Comparison of ENCODE assay signal across 32 cellular contexts in genomic region chr19:50416034-50416814, GRCh38. TPM values are rescaled to one million over a fixed set of nuclear protein-coding genes. Genes with fewer than 3 reads are reported as not detected.
DNase-seq lines count a peak whose midpoint lies in the region; ATAC-seq, FAIRE-seq and TF ChIP-seq lines count a peak whose summit lies in the region.
"Had no signal": no experiment of that assay in that cellular context is flagged by ENCODE, and none has a peak within 500 bp of the region (broad histone marks: within the 10 kb centered on the region; RNA-seq: fewer than 3 reads in every experiment).

No MANE protein-coding gene starts in this region.

- no peak overlapping the region for H2AFZ ChIP-seq in K562 (ENCODE audit: low read depth, low read length)

- peak overlapping the region; percentile 92 for H3K4me3 ChIP-seq in DOHH2 (ENCODE audit: low read length)
- no peak overlapping the region for H3K4me3 ChIP-seq in K562
- peak overlapping the region; percentile 23 to 53 for H3K4me3 ChIP-seq in neutrophil (ENCODE audit: low read depth in 1 of 2, low read length in 1 of 2)
- H3K4me3 ChIP-seq: esophagus muscularis mucosa, pancreas, SJSA1, tibial artery had no signal

- no peaks in the 10 kb centered on the region for H3K9me1 ChIP-seq in K562 (ENCODE audit: control insufficient read depth, insufficient read depth, low read length)

- no peak for DNase-seq in K562 (ENCODE audit: extremely low read depth in 1 of 4, low spot score in 3 of 4)
- DNase-seq in cerebellar nuclear complex (lab: John Stamatoyannopoulos, UW) = no peak
- no peak for DNase-seq in HK-2 (ENCODE audit: unreplicated experiment)
- no peak for DNase-seq in NCI-H524 (lab: John Stamatoyannopoulos, UW)
- DNase-seq: activated CD4-positive, alpha-beta T cell treated with anti-CD3 and anti-CD28 coated beads for 4 hours; activated CD8-positive, alpha-beta memory T cell treated with anti-CD3 and anti-CD28 coated beads for 24 hours; activated gamma-delta T cell; activated T-cell treated with anti-CD3 and anti-CD28 coated beads, Interleukin-2, amount 50 U/mL, for 1 hour; foreskin melanocyte; immature natural killer cell; KG1; NK-92 treated with Interleukin-12 subunit alpha and Interleukin-12 subunit beta, amount 100 ng/mL, for 24 hours; stimulated activated CD4-positive, alpha-beta T cell treated with anti-CD3 and anti-CD28 coated beads, Interleukin-12 subunit alpha, Interleukin-12 subunit beta, amount 100 ng/mL, for 4 hours; stimulated activated CD4-positive, alpha-beta T cell treated with anti-CD3 and anti-CD28 coated beads, Interleukin-4, amount 100 ng/mL, for 4 hours; tibial artery had no signal

- ATAC-seq in K562 = no peak
- ATAC-seq in HG03159 (IDR thresholded peaks at IDR 0.05; ENCODE audit: unreplicated experiment) = no peak

- no peak for FAIRE-seq in K562 (lab: Jason Lieb, UNC)
- FAIRE-seq: colon, pancreas had no signal

- peak overlapping the region; percentile 96 for H3K27ac ChIP-seq in DOHH2 (ENCODE audit: low read depth, low read length)
- no peak overlapping the region; the same call in 2 of the 3 replicates for H3K27ac ChIP-seq in K562 (ENCODE audit: extremely low read depth, low read depth, low read length)
- H3K27ac ChIP-seq in neutrophil = no peak overlapping the region
- H3K27ac ChIP-seq: esophagus muscularis mucosa, SJSA1, tibial artery had no signal

- H3K9ac ChIP-seq in K562 (ENCODE audit: insufficient read depth in 1 of 2, low read depth in 2 of 2, low read length in 2 of 2) = peak overlapping the region in 1 of 2 experiments; percentile 55; a peak in 2 of 4 replicates

- TF ChIP-seq CTCF in DOHH2 (IDR thresholded peaks at IDR 0.05; ENCODE audit: low read depth, low read length, poor library complexity, severe bottlenecking) = no peak
- TF ChIP-seq CTCF in K562 (IDR thresholded peaks at IDR 0.05 in 2 of 3, conservative IDR thresholded peaks at IDR 0.05 in 1 of 3; ENCODE audit: insufficient read depth in 2 of 3, low read depth in 1 of 3, low read length in 3 of 3) = no peak
- no peak for TF ChIP-seq CTCF in neutrophil (IDR thresholded peaks at IDR 0.05)

- CTCF ChIA-PET in K562 (lab: Yijun Ruan, JAX; ENCODE audit: low intra/inter-chr PET ratio) = interaction anchor here (0.7 kb wide), 1 partner anchor 48 kb away, joined by 4 read pairs; no protein-coding TSS in a partner anchor

- no peaks in the 10 kb centered on the region for H3K27me3 Mint-ChIP-seq in IgD-negative memory B cell

- H3K79me2 ChIP-seq in DOHH2 (ENCODE audit: control insufficient read depth, low read length) (peaks cover 44% of the 10 kb centered on the region), K562 (ENCODE audit: control insufficient read depth, insufficient read depth, low read length) (no peaks in the 10 kb centered on the region)

- peaks cover 14 to 19% (median 19%) of the 10 kb centered on the region in 3 donors for H3K4me1 Mint-ChIP-seq in IgD-negative memory B cell

- WGBS in K562 (ENCODE audit: insufficient coverage, low coverage, missing lambda C conversion rate) = 90% methylated on average over 21 of the region's 32 CpGs

- no peaks in the 10 kb centered on the region for H3K9me3 Mint-ChIP-seq in IgD-negative memory B cell
- H3K9me3 Mint-ChIP-seq: CD8-positive, alpha-beta T cell; nephron; stimulated activated naive CD8-positive, alpha-beta T cell treated with anti-CD3 and anti-CD28 coated beads, Interleukin-15, Interleukin-2, amounts not matched to agents 100 ng/mL and 50 ng/mL, for 24 hours; T-helper 1 cell treated with Interleukin-12 subunit alpha and Interleukin-12 subunit beta and Interleukin-4 antibody, amounts not matched to agents 30 μg/mL and 1 μg/mL, for 36 hours had no signal

- in situ Hi-C loops in K562 (cut with MboI) = no loop called here

- H4K20me1 ChIP-seq in DOHH2 (ENCODE audit: control insufficient read depth, insufficient read depth, low read depth, low read length) (0 out of 2 replicates have a peak, but pooled peaks cover 4% of the 10 kb centered on the region), K562 (replicated peaks; ENCODE audit: control insufficient read depth, insufficient read depth, low read length) (no peaks in the 10 kb centered on the region)

- H3K36me3 ChIP-seq in DOHH2 (ENCODE audit: control insufficient read depth, low read length) = peaks cover 82% of the 10 kb centered on the region
- H3K36me3 ChIP-seq in K562 (ENCODE audit: control insufficient read depth, insufficient read depth, low read length) = peaks cover 50% of the 10 kb centered on the region; the same call in 2 of the 3 replicates
- no peaks in the 10 kb centered on the region for H3K36me3 ChIP-seq in neutrophil
- H3K36me3 ChIP-seq: pancreas had no signal

- no peaks in the 10 kb centered on the region for H3K9me2 ChIP-seq in DOHH2 (replicated peaks; ENCODE audit: control insufficient read depth, low read length)

- no TSS peak for BruUV-seq in K562 (replicated peaks; lab: Mats Ljungman, UMichigan)

- intact Hi-C loops in K562 (cut with micrococcal nuclease) = no loop called here

- TF ChIP-seq RAD21 in K562 (CRISPR knock-in tag; conservative IDR thresholded peaks at IDR 0.05 in 1 of 2, IDR thresholded peaks at IDR 0.05 in 1 of 2) = no peak

- POLR2A ChIA-PET in K562 (lab: Yijun Ruan, JAX) = interaction anchor here (0.8 to 2.7 kb wide), 3 partner anchors 10 to 32 kb away, joined by 3 to 8 read pairs (median 3); partner anchors contain the start of gene POLD1

- H3K4me1 ChIP-seq in DOHH2 (ENCODE audit: control insufficient read depth, low read length) = peaks cover 64% of the 10 kb centered on the region
- H3K4me1 ChIP-seq in K562 (replicated peaks in 1 of 2; ENCODE audit: control insufficient read depth in 2 of 2, insufficient read depth in 2 of 2, low read length in 2 of 2) = peaks cover 13 to 69% of the 10 kb centered on the region in 2 experiments
- peaks cover 10 to 19% of the 10 kb centered on the region in 2 experiments for H3K4me1 ChIP-seq in neutrophil (ENCODE audit: control insufficient read depth in 1 of 2, insufficient read depth in 1 of 2, low read depth in 1 of 2, low read length in 1 of 2)
- H3K4me1 ChIP-seq: SJSA1 had no signal

- peak overlapping the region; percentile 88 to 96 (median 96) for H3K27ac Mint-ChIP-seq in IgD-negative memory B cell
- H3K27ac Mint-ChIP-seq: CD8-positive, alpha-beta T cell; immature natural killer cell; nephron; stimulated activated naive CD8-positive, alpha-beta T cell treated with anti-CD3 and anti-CD28 coated beads, Interleukin-15, Interleukin-2, amounts not matched to agents 100 ng/mL and 50 ng/mL, for 24 hours; T-helper 1 cell treated with Interleukin-12 subunit alpha and Interleukin-12 subunit beta and Interleukin-4 antibody, amounts not matched to agents 30 μg/mL and 1 μg/mL, for 36 hours had no signal

- H3K4me2 ChIP-seq in DOHH2 (ENCODE audit: low read length) (peak overlapping the region; percentile 97), K562 (ENCODE audit: insufficient read depth, low read length) (no peak overlapping the region)

- H3K9me3 ChIP-seq in DOHH2 (ENCODE audit: control insufficient read depth, insufficient read depth, low read length) (no peaks in the 10 kb centered on the region), K562 (replicated peaks; ENCODE audit: control insufficient read depth, insufficient read depth, low read depth, low read length) (no peaks in the 10 kb centered on the region), neutrophil (no peaks in the 10 kb centered on the region)
- H3K9me3 ChIP-seq: esophagus muscularis mucosa, pancreas, SJSA1, tibial artery had no signal

- H3K27me3 ChIP-seq in DOHH2 (ENCODE audit: control insufficient read depth, low read length) = no peaks in the 10 kb centered on the region
- no peaks in the 10 kb centered on the region for H3K27me3 ChIP-seq in K562 (ENCODE audit: control insufficient read depth in 2 of 2, insufficient read depth in 2 of 2, low read length in 2 of 2)
- H3K27me3 ChIP-seq in neutrophil = peaks cover 39% of the 10 kb centered on the region
- H3K27me3 ChIP-seq: pancreas had no signal

- peak; percentile 35; the same call in 1 of the 2 replicates for TF ChIP-seq POLR2A in K562 (conservative IDR thresholded peaks at IDR 0.05)

- H3F3A ChIP-seq in DOHH2 (ENCODE audit: control insufficient read depth, insufficient read depth) = peaks cover 47% of the 10 kb centered on the region

- peak overlapping the region; percentile 70 to 93 (median 80) for H3K4me3 Mint-ChIP-seq in IgD-negative memory B cell
- H3K4me3 Mint-ChIP-seq: CD8-positive, alpha-beta T cell; immature natural killer cell; nephron; stimulated activated naive CD8-positive, alpha-beta T cell treated with anti-CD3 and anti-CD28 coated beads, Interleukin-15, Interleukin-2, amounts not matched to agents 100 ng/mL and 50 ng/mL, for 24 hours; T-helper 1 cell treated with Interleukin-12 subunit alpha and Interleukin-12 subunit beta and Interleukin-4 antibody, amounts not matched to agents 30 μg/mL and 1 μg/mL, for 36 hours had no signal

- TF ChIP-seq EP300 in K562 (IDR thresholded peaks at IDR 0.05; ENCODE audit: low read length) = no peak

- peaks cover 15% of the 10 kb centered on the region for H3K36me3 Mint-ChIP-seq in IgD-negative memory B cell
- H3K36me3 Mint-ChIP-seq: CD8-positive, alpha-beta T cell; immature natural killer cell had no signal

RNA-seq across cellular contexts. Expression of gene SPIB, which starts 2.5 kb away (rescaled TPM):
- 403 TPM for polyA plus RNA-seq in IgD-negative memory B cell
- total RNA-seq in K562 (2011; cell fraction: chromatin; rRNA removed; ENCODE audit: low replicate concordance) = 2.3 and 8.3 TPM in 2 replicates
- total RNA-seq in K562 (2011; cell fraction: nucleolus; rRNA removed) = 4.6 and 5.2 TPM in 2 replicates
- total RNA-seq in K562 (2011; cell fraction: nucleoplasm; rRNA removed) = 3.9 and 4.4 TPM in 2 replicates
- total RNA-seq in K562 (2014; rRNA removed) = 0.33 and 0.45 TPM in 2 replicates
- 0.22 and 0.25 TPM in 2 replicates for total RNA-seq in K562 (2014; rRNA removed; fragmentation: Illumina TruSeq; extraction: Trizol)
- 0.40 and 0.45 TPM in 2 replicates for total RNA-seq in K562 (2015; rRNA removed; fragmentation: Illumina TruSeq; extraction: Trizol)
- total RNA-seq in K562 (2021) = 1.0 and 1.3 TPM in 2 replicates
- 0.46 and 0.60 TPM in 2 replicates for polyA plus RNA-seq in K562 (2011; rRNA removed)
- 0.41 and 0.94 TPM in 2 replicates for polyA plus RNA-seq in K562 (2011; cell fraction: cytosol; rRNA removed)
- 2.5 and 7.6 TPM in 2 replicates for polyA plus RNA-seq in K562 (2011; cell fraction: nucleus; rRNA removed)
- 0.53 and 1.1 TPM in 2 replicates for polyA plus RNA-seq in K562 (2012)
- polyA plus RNA-seq in K562 (2014; fragmentation: Illumina TruSeq; extraction: Trizol) = 0.24 and 0.76 TPM in 2 replicates
- polyA plus RNA-seq in K562 (2014; fragmentation: Nextera tagmentation; extraction: Ambion mirVana) = under 1 TPM in 1 of 2 experiments, not detected in 1; 0.06 TPM
- polyA plus RNA-seq in K562 (2014; rRNA removed) = 0.53 and 0.92 TPM in 2 replicates
- polyA minus RNA-seq in K562 (2011; rRNA and poly(A)+ RNA removed) = 0.06 and 0.07 TPM in 2 replicates
- not detected in 2 replicates for polyA minus RNA-seq in K562 (2011; cell fraction: cytosol; rRNA and poly(A)+ RNA removed)
- polyA minus RNA-seq in K562 (2011; cell fraction: nucleus; rRNA and poly(A)+ RNA removed) = 0.33 and 0.94 TPM in 2 replicates
- total RNA-seq: HT-29, left lobe of liver, NCI-H460, RPMI7951, SJSA1 had no signal

RNA-seq across cellular contexts. Expression of gene MYBPC2, which starts 16.5 kb away (rescaled TPM):
- polyA plus RNA-seq in IgD-negative memory B cell (1.3 TPM), K562 (2011; rRNA removed) (0.14 and 0.19 TPM in 2 replicates), K562 (2014; fragmentation: Illumina TruSeq; extraction: Trizol) (not detected in 2 replicates), K562 (2014; fragmentation: Nextera tagmentation; extraction: Ambion mirVana) (not detected), K562 (2014; rRNA removed) (0.01 TPM in 1 of 2 replicates, not detected in the other)
- 0.30 and 0.67 TPM in 2 replicates for total RNA-seq in K562 (2011; cell fraction: chromatin; rRNA removed; ENCODE audit: low replicate concordance)
- not detected in 2 replicates for total RNA-seq in K562 (2011; cell fraction: nucleolus; rRNA removed)
- not detected in 2 replicates for total RNA-seq in K562 (2011; cell fraction: nucleoplasm; rRNA removed)
- total RNA-seq in K562 (2014; rRNA removed) (not detected in 2 replicates), K562 (2014; rRNA removed; fragmentation: Illumina TruSeq; extraction: Trizol) (not detected in 2 replicates), K562 (2015; rRNA removed; fragmentation: Illumina TruSeq; extraction: Trizol) (not detected in 2 replicates), K562 (2021) (0.04 TPM in 1 of 2 replicates, not detected in the other)
- 0.06 and 0.07 TPM in 2 replicates for polyA plus RNA-seq in K562 (2011; cell fraction: cytosol; rRNA removed)
- 0.31 and 0.60 TPM in 2 replicates for polyA plus RNA-seq in K562 (2011; cell fraction: nucleus; rRNA removed)
- 0.01 TPM in 1 of 2 replicates, not detected in the other for polyA plus RNA-seq in K562 (2012)
- polyA minus RNA-seq in K562 (2011; rRNA and poly(A)+ RNA removed) = 0.06 TPM in 1 of 2 replicates, not detected in the other
- polyA minus RNA-seq in K562 (2011; cell fraction: cytosol; rRNA and poly(A)+ RNA removed) = not detected in 2 replicates
- polyA minus RNA-seq in K562 (2011; cell fraction: nucleus; rRNA and poly(A)+ RNA removed) = 0.22 TPM in 1 of 2 replicates, not detected in the other
- total RNA-seq: esophagus muscularis mucosa, HT-29, left lobe of liver, NCI-H460, right cardiac atrium, RPMI7951, SJSA1 had no signal
- polyA plus RNA-seq: immature natural killer cell, right cardiac atrium had no signal

RNA-seq across cellular contexts. Expression of gene POLD1, which starts 32.1 kb away (rescaled TPM):
- polyA plus RNA-seq in IgD-negative memory B cell (32.8 TPM), K562 (2011; rRNA removed) (45.2 and 88.6 TPM in 2 replicates), K562 (2014; fragmentation: Illumina TruSeq; extraction: Trizol) (47.8 and 97.9 TPM in 2 replicates), K562 (2014; fragmentation: Nextera tagmentation; extraction: Ambion mirVana) (1 to 10 TPM; 1.3 to 6.4 TPM), K562 (2014; rRNA removed) (161 and 163 TPM in 2 replicates)
- 79.9 and 373 TPM in 2 replicates for total RNA-seq in K562 (2011; cell fraction: chromatin; rRNA removed; ENCODE audit: low replicate concordance)
- total RNA-seq in K562 (2011; cell fraction: nucleolus; rRNA removed) = 460 and 477 TPM in 2 replicates
- total RNA-seq in K562 (2011; cell fraction: nucleoplasm; rRNA removed) = 147 and 179 TPM in 2 replicates
- total RNA-seq in K562 (2014; rRNA removed) (258 and 338 TPM in 2 replicates), K562 (2014; rRNA removed; fragmentation: Illumina TruSeq; extraction: Trizol) (15.3 and 28.3 TPM in 2 replicates), K562 (2015; rRNA removed; fragmentation: Illumina TruSeq; extraction: Trizol) (89.4 and 95.2 TPM in 2 replicates), K562 (2021) (296 and 312 TPM in 2 replicates)
- 86.2 and 222 TPM in 2 replicates for polyA plus RNA-seq in K562 (2011; cell fraction: cytosol; rRNA removed)
- 460 and 607 TPM in 2 replicates for polyA plus RNA-seq in K562 (2011; cell fraction: nucleus; rRNA removed)
- 164 and 224 TPM in 2 replicates for polyA plus RNA-seq in K562 (2012)
- 33.3 and 52.7 TPM in 2 replicates for polyA minus RNA-seq in K562 (2011; rRNA and poly(A)+ RNA removed)
- polyA minus RNA-seq in K562 (2011; cell fraction: cytosol; rRNA and poly(A)+ RNA removed) = 165 and 236 TPM in 2 replicates
- 166 and 171 TPM in 2 replicates for polyA minus RNA-seq in K562 (2011; cell fraction: nucleus; rRNA and poly(A)+ RNA removed)

RNA-seq across cellular contexts. Expression of gene NR1H2, which starts 40.0 kb away (rescaled TPM):
- polyA plus RNA-seq in IgD-negative memory B cell (130 TPM), K562 (2011; rRNA removed) (24.0 and 37.5 TPM in 2 replicates), K562 (2014; fragmentation: Illumina TruSeq; extraction: Trizol) (23.8 and 51.0 TPM in 2 replicates), K562 (2014; fragmentation: Nextera tagmentation; extraction: Ambion mirVana) (1 to 10 TPM in 1 of 2 experiments, under 1 TPM in 1; 0.11 to 1.5 TPM), K562 (2014; rRNA removed) (61.9 and 73.8 TPM in 2 replicates)
- 31.6 and 83.2 TPM in 2 replicates for total RNA-seq in K562 (2011; cell fraction: chromatin; rRNA removed; ENCODE audit: low replicate concordance)
- total RNA-seq in K562 (2011; cell fraction: nucleolus; rRNA removed) = 66.3 and 72.5 TPM in 2 replicates
- 41.0 and 45.6 TPM in 2 replicates for total RNA-seq in K562 (2011; cell fraction: nucleoplasm; rRNA removed)
- total RNA-seq in K562 (2014; rRNA removed) (51.4 and 68.1 TPM in 2 replicates), K562 (2014; rRNA removed; fragmentation: Illumina TruSeq; extraction: Trizol) (10.6 and 12.3 TPM in 2 replicates), K562 (2015; rRNA removed; fragmentation: Illumina TruSeq; extraction: Trizol) (32.9 and 35.0 TPM in 2 replicates), K562 (2021) (56.7 and 58.2 TPM in 2 replicates)
- polyA plus RNA-seq in K562 (2011; cell fraction: cytosol; rRNA removed) = 42.2 and 70.3 TPM in 2 replicates
- polyA plus RNA-seq in K562 (2011; cell fraction: nucleus; rRNA removed) = 71.7 and 110 TPM in 2 replicates
- 51.4 and 65.3 TPM in 2 replicates for polyA plus RNA-seq in K562 (2012)
- polyA minus RNA-seq in K562 (2011; rRNA and poly(A)+ RNA removed) = 12.7 and 17.8 TPM in 2 replicates
- polyA minus RNA-seq in K562 (2011; cell fraction: cytosol; rRNA and poly(A)+ RNA removed) = 15.7 and 17.4 TPM in 2 replicates
- 28.8 and 37.7 TPM in 2 replicates for polyA minus RNA-seq in K562 (2011; cell fraction: nucleus; rRNA and poly(A)+ RNA removed)

RNA-seq across cellular contexts. Expression of gene NAPSA, which starts 50.8 kb away (rescaled TPM):
- polyA plus RNA-seq in IgD-negative memory B cell (4.2 TPM), K562 (2011; rRNA removed) (1.2 and 1.9 TPM in 2 replicates), K562 (2014; fragmentation: Illumina TruSeq; extraction: Trizol) (0.89 and 1.1 TPM in 2 replicates), K562 (2014; fragmentation: Nextera tagmentation; extraction: Ambion mirVana) (under 1 TPM; 0.25 to 0.49 TPM), K562 (2014; rRNA removed) (0.69 and 1.6 TPM in 2 replicates)
- 3.9 and 8.3 TPM in 2 replicates for total RNA-seq in K562 (2011; cell fraction: chromatin; rRNA removed; ENCODE audit: low replicate concordance)
- 5.0 and 5.5 TPM in 2 replicates for total RNA-seq in K562 (2011; cell fraction: nucleolus; rRNA removed)
- 3.6 and 5.6 TPM in 2 replicates for total RNA-seq in K562 (2011; cell fraction: nucleoplasm; rRNA removed)
- total RNA-seq in K562 (2014; rRNA removed) (0.41 and 0.78 TPM in 2 replicates), K562 (2014; rRNA removed; fragmentation: Illumina TruSeq; extraction: Trizol) (0.45 and 0.65 TPM in 2 replicates), K562 (2015; rRNA removed; fragmentation: Illumina TruSeq; extraction: Trizol) (0.45 and 0.76 TPM in 2 replicates), K562 (2021) (1.9 and 2.3 TPM in 2 replicates)
- 1.4 and 1.9 TPM in 2 replicates for polyA plus RNA-seq in K562 (2011; cell fraction: cytosol; rRNA removed)
- polyA plus RNA-seq in K562 (2011; cell fraction: nucleus; rRNA removed) = 11.3 and 12.5 TPM in 2 replicates
- polyA plus RNA-seq in K562 (2012) = 2.0 and 3.0 TPM in 2 replicates
- 0.42 and 0.57 TPM in 2 replicates for polyA minus RNA-seq in K562 (2011; rRNA and poly(A)+ RNA removed)
- 1.5 TPM in 1 of 2 replicates, not detected in the other for polyA minus RNA-seq in K562 (2011; cell fraction: cytosol; rRNA and poly(A)+ RNA removed)
- polyA minus RNA-seq in K562 (2011; cell fraction: nucleus; rRNA and poly(A)+ RNA removed) = 2.0 and 2.2 TPM in 2 replicates
- total RNA-seq: NCI-H460, RPMI7951, SJSA1 had no signal

Comparison
In these comparisons a context has a peak if more than half of its experiments do, and no peak if none do; other contexts are left out.
1. RNA of gene SPIB, which starts 2.5 kb away (polyA plus RNA-seq): 403 TPM in IgD-negative memory B cell (single experiment); 0.06 to 7.6 TPM in K562; every median in the first group is over 10 times any median in the second.